In genomic region chr17:63549946-63550815, GRCh38 we compare ENCODE assay signal across 8 cellular contexts. TPM values are rescaled to one million over a fixed set of nuclear protein-coding genes. Genes with fewer than 3 reads are reported as not detected.
A peak's percentile ranks its signal among the peaks of the same experiment; 100 is the strongest.
DNase-seq lines count a peak whose midpoint lies in the region; ATAC-seq, FAIRE-seq and TF ChIP-seq lines count a peak whose summit lies in the region.

Gene DCAF7 (plus strand): TSS chr17:63550477. CDS start chr17:63550678, 201 bp downstream.

- H3K4me2 ChIP-seq in OCI-LY1 (ENCODE audit: low read length), result peak within 1 kb of the TSS; percentile 100

- H3K36me3 Mint-ChIP-seq in Calu3 (ENCODE audit: insufficient read depth, unreplicated experiment) (peaks cover 27% of the 10 kb centered on the region), mesothelial cell of epicardium (no peaks in the 10 kb centered on the region)

- no peaks in the 10 kb centered on the region for H4K20me1 ChIP-seq in OCI-LY1 (ENCODE audit: insufficient read depth, low read length)

- peak within 1 kb of the TSS; percentile 82 for H3K27ac ChIP-seq in HUES64 (ENCODE audit: low read depth, low read length)
- peak within 1 kb of the TSS; percentile 70 for H3K27ac ChIP-seq in OCI-LY1 (ENCODE audit: low read depth, low read length, poor library complexity, severe bottlenecking)

- peak; percentile 98 for FAIRE-seq in endometrium (lab: Jason Lieb, UNC)

- no peaks in the 10 kb centered on the region for H3K27me3 ChIP-seq in HUES64 (ENCODE audit: insufficient read depth, low read length)
- H3K27me3 ChIP-seq in OCI-LY1 (ENCODE audit: insufficient read depth, low read length), result no peaks in the 10 kb centered on the region

- peak within 1 kb of the TSS; percentile 8; the same call in 1 of the 2 replicates for H2AFZ ChIP-seq in OCI-LY1 (ENCODE audit: low read length)

- intact Hi-C loops in Calu3 (cut with micrococcal nuclease; ENCODE audit: unreplicated experiment), result no loop called here

- TF ChIP-seq CTCF in Calu3 (IDR thresholded peaks at IDR 0.05; ENCODE audit: unreplicated experiment), result no peak
- TF ChIP-seq CTCF in OCI-LY1 (IDR thresholded peaks at IDR 0.05; ENCODE audit: low read length), result no peak
- no peak for TF ChIP-seq CTCF in mesothelial cell of epicardium (IDR thresholded peaks at IDR 0.05; ENCODE audit: unreplicated experiment)

- peak within 1 kb of the TSS; percentile 93 for H3K4me3 Mint-ChIP-seq in Calu3 (ENCODE audit: low read depth, unreplicated experiment)
- H3K4me3 Mint-ChIP-seq in mesothelial cell of epicardium, result peak within 1 kb of the TSS; percentile 99

- H3K79me2 ChIP-seq in OCI-LY1 (ENCODE audit: insufficient read depth, low read length), result peaks cover 46% of the 10 kb centered on the region

- H3K9me3 ChIP-seq in HUES64 (ENCODE audit: insufficient read depth, low read depth, low read length) (no peaks in the 10 kb centered on the region), OCI-LY1 (ENCODE audit: low read length) (no peaks in the 10 kb centered on the region)

- H3K27me3 Mint-ChIP-seq in Calu3 (ENCODE audit: unreplicated experiment), result no peaks in the 10 kb centered on the region
- H3K27me3 Mint-ChIP-seq in mesothelial cell of epicardium (ENCODE audit: low read depth), result no peaks in the 10 kb centered on the region

- H3K4me3 ChIP-seq in HUES64 (ENCODE audit: low read length) (peak within 1 kb of the TSS; percentile 94), OCI-LY1 (ENCODE audit: low read depth, low read length, poor library complexity, severe bottlenecking) (peak within 1 kb of the TSS; percentile 94)

- H3K9ac ChIP-seq in HUES64 (ENCODE audit: low read depth, low read length) (peak within 1 kb of the TSS; percentile 70), OCI-LY1 (ENCODE audit: low read length) (peak within 1 kb of the TSS; percentile 96)

- H3K4me1 Mint-ChIP-seq in Calu3 (ENCODE audit: low read depth, unreplicated experiment) (no peaks in the 10 kb centered on the region), mesothelial cell of epicardium (peaks cover 33% of the 10 kb centered on the region)

- H3K36me3 ChIP-seq in HUES64 (ENCODE audit: insufficient read depth, low read length), result no peaks in the 10 kb centered on the region
- H3K36me3 ChIP-seq in OCI-LY1 (ENCODE audit: insufficient read depth, low read length), result peaks cover 6% of the 10 kb centered on the region; the same call in 1 of the 2 replicates

- ATAC-seq in GM21447 (IDR thresholded peaks at IDR 0.05; ENCODE audit: unreplicated experiment), result peak; percentile 90

- H3K27ac Mint-ChIP-seq in Calu3 (ENCODE audit: unreplicated experiment) (peak within 1 kb of the TSS; percentile 80), mesothelial cell of epicardium (peak within 1 kb of the TSS; percentile 99)

- H3K9me2 ChIP-seq in OCI-LY1 (ENCODE audit: low read depth, low read length), result no peaks in the 10 kb centered on the region

- WGBS in HUES64, result under 1% methylated on average over 72 of the region's 72 CpGs

- H3K9me3 Mint-ChIP-seq in Calu3 (ENCODE audit: low read depth, unreplicated experiment) (no peaks in the 10 kb centered on the region), mesothelial cell of epicardium (no peaks in the 10 kb centered on the region)

- DNase-seq in Calu3, result peak; percentile 95
- peak; percentile 99 for DNase-seq in activated CD8-positive, alpha-beta memory T cell treated with anti-CD3 and anti-CD28 coated beads, Interleukin-2, amount 50 U/mL, for 4 hours
- peak; percentile 94 to 98 for DNase-seq in mesothelial cell of epicardium (ENCODE audit: low spot score in 2 of 2, unreplicated experiment in 2 of 2)
- DNase-seq in stimulated activated CD8-positive, alpha-beta memory T cell treated with anti-CD3 and anti-CD28 coated beads, Interleukin-15, amount 100 ng/mL, for 48 hours (ENCODE audit: low read depth in 2 of 2), result peak; percentile 99

- BruUV-seq in Calu3 (replicated peaks; lab: Mats Ljungman, UMichigan), result no TSS peak

- CTCF ChIA-PET in Calu3 (lab: Charles Lee), result interaction anchor here (1.0 kb wide), 1 partner anchor 73 kb away, joined by 9 read pairs; the partner anchor contains the start of gene ACE

- H3F3A ChIP-seq in OCI-LY1 (ENCODE audit: insufficient read depth, low read length), result no peaks in the 10 kb centered on the region

- H3K4me1 ChIP-seq in HUES64 (ENCODE audit: insufficient read depth, low read length) (peaks cover 13% of the 10 kb centered on the region), OCI-LY1 (ENCODE audit: insufficient read depth, low read length, severe bottlenecking) (peaks cover 38% of the 10 kb centered on the region)

RNA-seq across cellular contexts. Expression of gene DCAF7, which starts in this region (rescaled TPM):
- total RNA-seq in Calu3 (2022), result 58.9 and 61.9 TPM in 2 replicates
- polyA plus RNA-seq in HUES64 (2013, experiment 1 of 2), result 39.1 TPM
- 48.3 TPM for polyA plus RNA-seq in HUES64 (2013, experiment 2 of 2)
- 144 to 155 TPM (median 149 TPM) in 3 replicates for total RNA-seq in mesothelial cell of epicardium

Comparison
In these comparisons a context has a peak if more than half of its experiments do, and no peak if none do; other contexts are left out.
1. Peak in every context shown above with its lines: DNase-seq, ATAC-seq, H3K4me3 ChIP-seq and H3K27ac ChIP-seq.